ENCODE assay signal across 25 cellular contexts in genomic region chr17:68953340-68953997, GRCh38. TPM values are rescaled to one million over a fixed set of nuclear protein-coding genes. Genes with fewer than 3 reads are reported as not detected.
DNase-seq lines count a peak whose midpoint lies in the region; ATAC-seq, FAIRE-seq and TF ChIP-seq lines count a peak whose summit lies in the region.
"Had no signal": no experiment of that assay in that cellular context is flagged by ENCODE, and none has a peak within 500 bp of the region (broad histone marks: within the 10 kb centered on the region; RNA-seq: fewer than 3 reads in every experiment).

No MANE protein-coding gene starts in this region.

- H3K4me2 ChIP-seq in HepG2 (ENCODE audit: low read depth, low read length): no peak overlapping the region
- H3K4me2 ChIP-seq: A549 had no signal

- POLR2A ChIA-PET in HepG2 (lab: Yijun Ruan, JAX): no interaction called here
- POLR2A ChIA-PET in RWPE1 (lab: Yijun Ruan, JAX; ENCODE audit: low non-redundant PET): no interaction called here

- H3K9me3 Mint-ChIP-seq in stimulated activated naive CD8-positive, alpha-beta T cell treated with anti-CD3 and anti-CD28 coated beads, Interleukin-15, amount 100 ng/mL, for 72 hours: no peaks in the 10 kb centered on the region
- H3K9me3 Mint-ChIP-seq: activated B cell treated with CpG ODN at 0.5 μM for 24 hours, H9 had no signal

- no peak for ATAC-seq in HepG2
- ATAC-seq in stimulated activated naive CD8-positive, alpha-beta T cell treated with anti-CD3 and anti-CD28 coated beads, Interleukin-15, amount 100 ng/mL, for 72 hours: no peak
- ATAC-seq: A549; naive thymus-derived CD4-positive, alpha-beta T cell; T-helper 17 cell had no signal

- TF ChIP-seq CTCF in liver (IDR thresholded peaks at IDR 0.05; ENCODE audit: low read depth, low read length, missing input control): no peak
- TF ChIP-seq CTCF in HepG2 (CRISPR knock-in tag; IDR thresholded peaks at IDR 0.05): no peak
- no peak for TF ChIP-seq CTCF in RWPE1 (conservative IDR thresholded peaks at IDR 0.05; ENCODE audit: low read depth)

- WGBS in liver: 48% methylated on average over 4 of the region's 4 CpGs
- WGBS in HepG2 (ENCODE audit: low lambda C conversion rate): 96% methylated on average over 4 of the region's 4 CpGs

- no peak for TF ChIP-seq EP300 in HepG2 (IDR thresholded peaks at IDR 0.05; ENCODE audit: low read depth in 2 of 2, low read length in 2 of 2)
- no peak for TF ChIP-seq EP300 in HepG2 (CRISPR knock-in tag; IDR thresholded peaks at IDR 0.05; ENCODE audit: borderline replicate concordance)

- H3K9me3 ChIP-seq in liver (ENCODE audit: control insufficient read depth in 4 of 4, low read length in 3 of 4): no peaks in the 10 kb centered on the region
- H3K9me3 ChIP-seq in HepG2 (ENCODE audit: low read length): no peaks in the 10 kb centered on the region
- H3K9me3 ChIP-seq in skeletal muscle tissue (ENCODE audit: control insufficient read depth in 3 of 3, low read length in 3 of 3): no peaks in the 10 kb centered on the region
- H3K9me3 ChIP-seq: A549, thyroid gland had no signal

- intact Hi-C loops in HepG2 (cut with micrococcal nuclease; ENCODE audit: unreplicated experiment): no loop called here

- FAIRE-seq in HepG2 (lab: Jason Lieb, UNC): no peak
- FAIRE-seq: A549, GM18507 had no signal

- no peaks in the 10 kb centered on the region for H3K79me2 ChIP-seq in HepG2 (ENCODE audit: insufficient read depth, low read length)

- peaks cover 0 to 27% (median 5%) of the 10 kb centered on the region in 4 donors for H3K4me1 ChIP-seq in liver (ENCODE audit: control insufficient read depth in 4 of 4, insufficient read depth in 4 of 4, low read length in 3 of 4)
- H3K4me1 ChIP-seq in HepG2 (ENCODE audit: insufficient read depth, low read length): peaks cover 8% of the 10 kb centered on the region; the same call in 1 of the 2 replicates
- no peaks in the 10 kb centered on the region for H3K4me1 ChIP-seq in skeletal muscle tissue (ENCODE audit: control insufficient read depth in 3 of 3, insufficient read depth in 3 of 3, low read length in 3 of 3)
- H3K4me1 ChIP-seq: A549 had no signal

- H3K27ac ChIP-seq in liver (ENCODE audit: low read depth in 1 of 2, low read length in 2 of 2) (peak overlapping the region; percentile 69 to 77), HepG2 (ENCODE audit: extremely low read length, insufficient read depth, low read length) (no peak overlapping the region), layer of hippocampus (ENCODE audit: low read depth, low read length) (peak overlapping the region; percentile 23), skeletal muscle tissue (ENCODE audit: low read depth, low read length) (no peak overlapping the region), RWPE1 (no peak overlapping the region)
- H3K27ac ChIP-seq: A549 had no signal

- no peak overlapping the region for H3K4me3 Mint-ChIP-seq in stimulated activated naive CD8-positive, alpha-beta T cell treated with anti-CD3 and anti-CD28 coated beads, Interleukin-15, amount 100 ng/mL, for 72 hours
- H3K4me3 Mint-ChIP-seq: activated B cell treated with CpG ODN at 0.5 μM for 24 hours; CD14-positive monocyte; H9; naive thymus-derived CD4-positive, alpha-beta T cell; T-helper 17 cell had no signal

- peak; percentile 11 to 42 for TF ChIP-seq RAD21 in liver (IDR thresholded peaks at IDR 0.05)
- TF ChIP-seq RAD21 in HepG2 (CRISPR knock-in tag; IDR thresholded peaks at IDR 0.05): no peak

- no TSS peak for BruUV-seq in HepG2 (replicated peaks; lab: Mats Ljungman, UMichigan)

- no peak overlapping the region for H2AFZ ChIP-seq in HepG2 (ENCODE audit: low read length)

- H3K36me3 ChIP-seq in liver (ENCODE audit: control insufficient read depth in 4 of 4, insufficient read depth in 3 of 4, low read depth in 1 of 4, low read length in 3 of 4) (no peaks in the 10 kb centered on the region), HepG2 (replicated peaks in 1 of 2; ENCODE audit: control insufficient read depth in 1 of 2, insufficient read depth in 2 of 2, low read length in 2 of 2) (no peaks in the 10 kb centered on the region), skeletal muscle tissue (ENCODE audit: control insufficient read depth in 3 of 3, insufficient read depth in 3 of 3, low read length in 3 of 3) (no peaks in the 10 kb centered on the region)
- H3K36me3 ChIP-seq: thyroid gland had no signal

- H3K27me3 Mint-ChIP-seq in stimulated activated naive CD8-positive, alpha-beta T cell treated with anti-CD3 and anti-CD28 coated beads, Interleukin-15, amount 100 ng/mL, for 72 hours: no peaks in the 10 kb centered on the region

- in situ Hi-C loops in HepG2 (cut with HindIII; ENCODE audit: extremely low pct_ligation_motif_present, low pct_unique_long_range_greater_than_20kb): no loop called here

- no peaks in the 10 kb centered on the region for H3K4me1 Mint-ChIP-seq in stimulated activated naive CD8-positive, alpha-beta T cell treated with anti-CD3 and anti-CD28 coated beads, Interleukin-15, amount 100 ng/mL, for 72 hours
- H3K4me1 Mint-ChIP-seq: activated B cell treated with CpG ODN at 0.5 μM for 24 hours; H9; naive thymus-derived CD4-positive, alpha-beta T cell; T-helper 17 cell had no signal

- CTCF ChIA-PET in HepG2 (lab: Yijun Ruan, JAX; ENCODE audit: low intra/inter-chr PET ratio, low total read pairs): no interaction called here
- CTCF ChIA-PET in RWPE1 (lab: Yijun Ruan, JAX): interaction anchor here (0.6 to 0.7 kb wide), 3 partner anchors 8 to 90 kb away, joined by 3 to 4 read pairs (median 4); no protein-coding TSS in a partner anchor

- H3K9ac ChIP-seq in liver (ENCODE audit: low read depth in 1 of 2, low read length in 2 of 2) (peak overlapping the region; percentile 75 to 81), HepG2 (ENCODE audit: insufficient read depth, low read depth, low read length) (no peak overlapping the region), skeletal muscle tissue (ENCODE audit: low read depth in 1 of 3, low read length in 3 of 3) (no peak overlapping the region)

- DNase-seq in HepG2 (ENCODE audit: low spot score): no peak
- no peak for DNase-seq in 8988T
- DNase-seq in COLO668 (lab: John Stamatoyannopoulos, UW; ENCODE audit: unreplicated experiment): no peak
- no peak for DNase-seq in RWPE1 (ENCODE audit: low spot score)
- no peak for DNase-seq in stimulated activated naive CD8-positive, alpha-beta T cell treated with anti-CD3 and anti-CD28 coated beads, Interleukin-15, amount 100 ng/mL, for 72 hours
- DNase-seq: activated B cell treated with CpG ODN at 0.5 μM for 24 hours; activated effector memory CD4-positive, alpha-beta T cell treated with anti-CD3 and anti-CD28 coated beads, Interleukin-2, amount 50 U/mL, for 16 hours; amygdala; dermis blood vessel endothelial cell; DMS53; H9; naive thymus-derived CD4-positive, alpha-beta T cell; NCI-H1436 treated with DMSO at 0.1 percent for 48 hours; NCI-H226; SHP77 treated with DMSO at 0.1 percent for 48 hours; stimulated activated CD4-positive, alpha-beta T cell treated with anti-CD3 and anti-CD28 coated beads, Interleukin-1b, Interleukin-23, amount 100 ng/mL, for 48 hours; T-helper 17 cell; thyroid gland had no signal

- no peaks in the 10 kb centered on the region for H4K20me1 ChIP-seq in HepG2 (ENCODE audit: insufficient read depth, low read length)

- TF ChIP-seq POLR2A in HepG2 (IDR thresholded peaks at IDR 0.05; ENCODE audit: insufficient read depth in 1 of 2, low read depth in 2 of 2, low read length in 2 of 2): no peak

- H3K27ac Mint-ChIP-seq in stimulated activated naive CD8-positive, alpha-beta T cell treated with anti-CD3 and anti-CD28 coated beads, Interleukin-15, amount 100 ng/mL, for 72 hours: no peak overlapping the region
- H3K27ac Mint-ChIP-seq: activated B cell treated with CpG ODN at 0.5 μM for 24 hours; CD14-positive monocyte; H9; naive thymus-derived CD4-positive, alpha-beta T cell; T-helper 17 cell had no signal

- H3K27me3 ChIP-seq in liver (ENCODE audit: control insufficient read depth in 4 of 4, insufficient read depth in 4 of 4, low read length in 3 of 4) (no peaks in the 10 kb centered on the region), HepG2 (ENCODE audit: control insufficient read depth in 1 of 2, insufficient read depth in 2 of 2, low read length in 2 of 2) (no peaks in the 10 kb centered on the region), layer of hippocampus (ENCODE audit: control insufficient read depth, insufficient read depth, low read length) (no peaks in the 10 kb centered on the region), skeletal muscle tissue (ENCODE audit: control insufficient read depth in 3 of 3, insufficient read depth in 3 of 3, low read length in 3 of 3) (peaks cover 0 to 2% (median 0%) of the 10 kb centered on the region in 3 donors)
- H3K27me3 ChIP-seq: thyroid gland had no signal

- H3K4me3 ChIP-seq in liver (ENCODE audit: low read depth in 1 of 3, low read length in 3 of 3) (peak overlapping the region; percentile 44 to 61 (median 53)), HepG2 (replicated peaks in 1 of 3; ENCODE audit: insufficient read depth in 1 of 3, low read depth in 2 of 3, low read length in 3 of 3) (no peak overlapping the region), skeletal muscle tissue (ENCODE audit: low read length in 3 of 3) (peak overlapping the region; percentile 30 to 57 (median 31))
- H3K4me3 ChIP-seq: A549 had no signal

RNA-seq across cellular contexts. Expression of gene ABCA8, which starts 1.7 kb away (rescaled TPM):
- total RNA-seq in liver: 10 to 100 TPM; 11.4 to 72.2 TPM
- 10 to 100 TPM in 1 of 2 donors, 1 to 10 TPM in 1; 9.3 to 16.5 TPM for polyA plus RNA-seq in liver
- 0.18 TPM in 1 of 2 replicates, not detected in the other for total RNA-seq in HepG2 (2016; rRNA removed; fragmentation: Illumina TruSeq; extraction: Trizol)
- total RNA-seq in HepG2 (2016; cell fraction: cytosol; rRNA removed; fragmentation: Illumina TruSeq; extraction: Trizol; ENCODE audit: low read depth): 0.09 TPM in 1 of 2 replicates, not detected in the other
- total RNA-seq in HepG2 (2016; cell fraction: insoluble cytoplasmic fraction; rRNA removed; fragmentation: Illumina TruSeq; extraction: Trizol): 0.17 TPM in 1 of 2 replicates, not detected in the other
- total RNA-seq in HepG2 (2016; cell fraction: membrane; rRNA removed; fragmentation: Illumina TruSeq; extraction: Trizol): 0.14 and 0.22 TPM in 2 replicates
- total RNA-seq in HepG2 (2016; cell fraction: nucleus; rRNA removed; fragmentation: Illumina TruSeq; extraction: Trizol): 0.50 and 0.53 TPM in 2 replicates
- 0.05 and 0.07 TPM in 2 replicates for polyA plus RNA-seq in HepG2 (2011; rRNA removed)
- polyA plus RNA-seq in HepG2 (2011; cell fraction: cytosol; rRNA removed): 0.04 and 0.08 TPM in 2 replicates
- 0.29 and 0.33 TPM in 2 replicates for polyA plus RNA-seq in HepG2 (2011; cell fraction: nucleus; rRNA removed)
- polyA plus RNA-seq in HepG2 (2012): 0.32 and 0.39 TPM in 2 replicates
- polyA plus RNA-seq in HepG2 (2016; cell fraction: cytosol; fragmentation: Illumina TruSeq; extraction: Trizol; ENCODE audit: low read depth): not detected in 2 replicates
- polyA plus RNA-seq in HepG2 (2016; cell fraction: insoluble cytoplasmic fraction; fragmentation: Illumina TruSeq; extraction: Trizol; ENCODE audit: low read depth): not detected in 2 replicates
- polyA plus RNA-seq in HepG2 (2016; cell fraction: membrane; fragmentation: Illumina TruSeq; extraction: Trizol; ENCODE audit: low read depth): not detected in 2 replicates
- polyA plus RNA-seq in HepG2 (2016; cell fraction: nucleus; fragmentation: Illumina TruSeq; extraction: Trizol; ENCODE audit: insufficient read depth, low read depth): 0.33 and 0.92 TPM in 2 replicates
- 1.2 TPM in 1 of 2 replicates, not detected in the other for polyA minus RNA-seq in HepG2 (2011; rRNA and poly(A)+ RNA removed; ENCODE audit: low replicate concordance)
- not detected in 2 replicates for polyA minus RNA-seq in HepG2 (2011; cell fraction: cytosol; rRNA and poly(A)+ RNA removed)
- polyA minus RNA-seq in HepG2 (2011; cell fraction: nucleus; rRNA and poly(A)+ RNA removed): 0.50 and 0.52 TPM in 2 replicates
- total RNA-seq in skeletal muscle tissue: 116 TPM
- total RNA-seq: activated B cell treated with CpG ODN at 0.5 μM for 24 hours; H9; LHCN-M2; naive thymus-derived CD4-positive, alpha-beta T cell; T-helper 17 cell had no signal
- polyA plus RNA-seq: CD14-positive monocyte; naive thymus-derived CD4-positive, alpha-beta T cell had no signal

Comparison
In these comparisons a context has a peak if more than half of its experiments do, and no peak if none do; other contexts are left out.
1. H3K27ac ChIP-seq: peak in liver (2 of 2) and layer of hippocampus (single experiment); none in HepG2 (single experiment), skeletal muscle tissue (single experiment) and RWPE1 (single experiment).
2. H3K4me3 ChIP-seq: peak in liver (3 of 3) and skeletal muscle tissue (3 of 3); none in HepG2 (0 of 3).
3. H3K9ac ChIP-seq: peak in liver (2 of 2); none in HepG2 (single experiment) and skeletal muscle tissue (0 of 3).
4. RNA of gene ABCA8, which starts 1.7 kb away (total RNA-seq): 116 TPM in skeletal muscle tissue (single experiment) and 11.4 to 72.2 TPM in liver; 0.09 to 0.53 TPM in HepG2; every median in the first group is over 4 times any median in the second.